Comparison of ENCODE assay signal across 8 cellular contexts in the genomic region with DNA sequence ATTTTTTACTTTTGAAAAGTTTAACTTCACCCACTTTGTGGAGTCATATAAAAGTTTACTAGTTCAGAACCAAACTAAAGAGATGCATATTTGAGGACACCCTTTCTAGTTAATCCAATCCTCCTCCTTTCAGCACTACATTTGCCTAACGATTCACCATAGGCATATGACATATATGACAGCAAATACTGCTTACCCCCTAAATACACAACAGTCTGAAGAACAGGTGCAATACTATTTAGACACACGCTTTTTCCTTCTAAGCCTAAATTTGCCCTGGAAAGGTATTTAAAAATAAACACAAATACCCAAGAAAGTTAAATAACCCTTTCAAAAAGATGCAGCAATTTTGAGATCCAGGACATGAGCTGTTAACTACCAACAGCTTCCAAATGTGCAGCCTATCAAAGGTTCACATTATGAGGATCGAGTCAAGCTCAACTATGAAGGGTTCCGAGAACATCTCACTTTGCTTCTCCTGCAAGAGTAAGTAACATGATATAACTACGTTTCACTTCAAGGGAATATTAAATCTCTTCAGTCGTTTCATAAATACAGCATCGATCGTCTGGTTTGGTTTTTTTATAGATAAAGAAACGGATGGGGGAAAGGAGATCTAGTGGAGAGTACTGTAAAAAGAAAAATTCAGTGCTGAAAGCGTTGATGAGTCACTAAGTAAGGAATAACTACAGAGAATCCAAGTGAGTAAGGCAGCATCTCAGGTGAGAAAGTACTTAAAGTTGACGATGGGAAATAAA. TPM values are rescaled to one million over a fixed set of nuclear protein-coding genes. Genes with fewer than 3 reads are reported as not detected.
DNase-seq lines count a peak whose midpoint lies in the region; ATAC-seq and TF ChIP-seq lines count a peak whose summit lies in the region.

No MANE protein-coding gene starts in this region.

- no peaks in the 10 kb centered on the region for H3K9me2 ChIP-seq in Loucy (replicated peaks; ENCODE audit: low read depth, low read length)

- H3K27ac ChIP-seq in CD4-positive, alpha-beta T cell (ENCODE audit: low read depth, low read length) = peak overlapping the region; percentile 87

- TF ChIP-seq CTCF in CD4-positive, alpha-beta T cell (IDR thresholded peaks at IDR 0.05) = no peak
- TF ChIP-seq CTCF in Loucy (conservative IDR thresholded peaks at IDR 0.05; ENCODE audit: low read length) = no peak

- H3K9ac ChIP-seq in Loucy (ENCODE audit: low read depth, low read length, poor library complexity, severe bottlenecking) = peak overlapping the region; percentile 98

- H3K36me3 ChIP-seq in Loucy (ENCODE audit: insufficient read depth, low read length) = 0 out of 2 replicates have a peak, but pooled peaks cover 4% of the 10 kb centered on the region

- H3K27ac Mint-ChIP-seq in CD4-positive, alpha-beta T cell = peak overlapping the region; percentile 84
- peak overlapping the region; percentile 94 for H3K27ac Mint-ChIP-seq in central memory CD8-positive, alpha-beta T cell (ENCODE audit: low read depth)

- peaks cover 47% of the 10 kb centered on the region for H3K4me1 ChIP-seq in Loucy (ENCODE audit: insufficient read depth, low read length, poor library complexity, severe bottlenecking)
- H3K4me1 ChIP-seq in mononuclear cell (ENCODE audit: insufficient read depth, low read length) = peaks cover 18% of the 10 kb centered on the region

- H2AFZ ChIP-seq in Loucy (ENCODE audit: low read length) = no peak overlapping the region

- peak overlapping the region; percentile 98 for H3K4me2 ChIP-seq in Loucy (ENCODE audit: low read depth, low read length, poor library complexity, severe bottlenecking)

- peaks cover 62% of the 10 kb centered on the region for H3K4me1 Mint-ChIP-seq in CD4-positive, alpha-beta T cell (ENCODE audit: low read depth)
- H3K4me1 Mint-ChIP-seq in central memory CD8-positive, alpha-beta T cell = peaks cover 53% of the 10 kb centered on the region

- CTCF ChIA-PET in CD4-positive, alpha-beta T cell (lab: Charles Lee) = interaction anchor here (1.1 kb wide), 1 partner anchor 183 kb away, joined by 4 read pairs; the partner anchor contains the start of gene HECTD1

- no peaks in the 10 kb centered on the region for H3K27me3 Mint-ChIP-seq in CD4-positive, alpha-beta T cell
- no peaks in the 10 kb centered on the region for H3K27me3 Mint-ChIP-seq in central memory CD8-positive, alpha-beta T cell

- H3K36me3 Mint-ChIP-seq in CD4-positive, alpha-beta T cell (ENCODE audit: low read depth) = peaks cover 42% of the 10 kb centered on the region
- H3K36me3 Mint-ChIP-seq in central memory CD8-positive, alpha-beta T cell (ENCODE audit: insufficient read depth) = peaks cover 24% of the 10 kb centered on the region

- POLR2A ChIA-PET in CD4-positive, alpha-beta T cell (lab: Charles Lee) = interaction anchor here (0.9 to 2.1 kb wide), 7 partner anchors 13 to 402 kb away, joined by 3 to 63 read pairs (median 7); partner anchors contain the start of genes HEATR5A, HECTD1 and SCFD1

- H3K9me3 ChIP-seq in CD4-positive, alpha-beta T cell (ENCODE audit: control insufficient read depth, low read length) = no peaks in the 10 kb centered on the region
- H3K9me3 ChIP-seq in Loucy (ENCODE audit: insufficient read depth, low read depth, low read length) = no peaks in the 10 kb centered on the region
- no peaks in the 10 kb centered on the region for H3K9me3 ChIP-seq in mononuclear cell (ENCODE audit: low read depth, low read length)

- peak overlapping the region; percentile 90 for H3K4me3 Mint-ChIP-seq in CD4-positive, alpha-beta T cell
- peak overlapping the region; percentile 99 for H3K4me3 Mint-ChIP-seq in central memory CD8-positive, alpha-beta T cell

- DNase-seq in CD4-positive, alpha-beta T cell = no peak
- no peak for DNase-seq in central memory CD8-positive, alpha-beta T cell (ENCODE audit: low spot score in 2 of 2)
- no peak for DNase-seq in amygdala (lab: John Stamatoyannopoulos, UW)
- DNase-seq in germinal center (ENCODE audit: low spot score) = no peak
- DNase-seq in NCI-H1417 treated with DMSO at 0.1 percent for 48 hours (lab: John Stamatoyannopoulos, UW) = no peak
- no peak for DNase-seq in NCI-H187 treated with DMSO at 0.1 percent for 48 hours (lab: John Stamatoyannopoulos, UW)

- H3K9me3 Mint-ChIP-seq in CD4-positive, alpha-beta T cell = no peaks in the 10 kb centered on the region
- no peaks in the 10 kb centered on the region for H3K9me3 Mint-ChIP-seq in central memory CD8-positive, alpha-beta T cell

- intact Hi-C loops in CD4-positive, alpha-beta T cell (cut with DNase I, micrococcal nuclease) = loop anchor here (5.0 to 10.0 kb wide), 10 partner anchors 42 to 1180 kb away; partner anchors contain the start of genes HECTD1 (in 2 of the 2), G2E3 (in 1 of the 2), NUBPL (in 1 of the 2) and RNU6-7 (in 1 of the 2)

- no peaks in the 10 kb centered on the region for H3K27me3 ChIP-seq in CD4-positive, alpha-beta T cell (ENCODE audit: control insufficient read depth, insufficient read depth, low read length)
- H3K27me3 ChIP-seq in Loucy (ENCODE audit: insufficient read depth, low read length, poor library complexity, severe bottlenecking) (peaks cover 5% of the 10 kb centered on the region), mononuclear cell (ENCODE audit: insufficient read depth, low read length) (no peaks in the 10 kb centered on the region)

- peaks cover 6% of the 10 kb centered on the region; the same call in 1 of the 2 replicates for H3F3A ChIP-seq in Loucy (ENCODE audit: low read depth)

- no peak for ATAC-seq in CD4-positive, alpha-beta T cell (ENCODE audit: poor library complexity)
- no peak for ATAC-seq in central memory CD8-positive, alpha-beta T cell (replicated peaks; ENCODE audit: extremely low read depth, poor library complexity, severe bottlenecking)

- H3K79me2 ChIP-seq in Loucy (ENCODE audit: insufficient read depth, low read length) = peaks cover 73% of the 10 kb centered on the region

- peaks cover 60% of the 10 kb centered on the region for H4K20me1 ChIP-seq in Loucy (ENCODE audit: insufficient read depth, low read length, poor library complexity, severe bottlenecking)

- peak overlapping the region; percentile 82 for H3K4me3 ChIP-seq in Loucy (ENCODE audit: low read length, poor library complexity, severe bottlenecking)
- H3K4me3 ChIP-seq in mononuclear cell (ENCODE audit: low read length) = peak overlapping the region; percentile 99

RNA-seq across cellular contexts. Expression of gene AP4S1, which starts 0.7 kb away (rescaled TPM):
- 10 to 100 TPM in 1 of 2 experiments, 1 to 10 TPM in 1; 9.8 to 12.1 TPM for total RNA-seq in CD4-positive, alpha-beta T cell
- 13.0 TPM for total RNA-seq in mononuclear cell

RNA-seq across cellular contexts. Expression of gene STRN3, which starts 1.4 kb away (rescaled TPM):
- 10 to 100 TPM; 15.1 to 16.9 TPM for total RNA-seq in CD4-positive, alpha-beta T cell
- 27.9 TPM for total RNA-seq in mononuclear cell
